19 cellular contexts compared by ENCODE assay signal in genomic region chr3:101200461-101200860, GRCh38.
"Had no signal": no experiment of that assay in that cellular context is flagged by ENCODE, and none has a peak within 500 bp of the region (broad histone marks: within the 10 kb centered on the region; RNA-seq: fewer than 3 reads in every experiment).

No MANE protein-coding gene starts in this region.

- DNase-seq: activated CD4-positive, alpha-beta T cell treated with anti-CD3 and anti-CD28 coated beads, Interleukin-2, amount 10 ng/mL, durations not matched to agents 7 days and 5 days; activated CD4-positive, CD25-positive, alpha-beta regulatory T cell; activated CD8-positive, alpha-beta memory T cell treated with anti-CD3 and anti-CD28 coated beads for 24 hours; activated naive CD4-positive, alpha-beta T cell treated with anti-CD3 and anti-CD28 coated beads, Interleukin-2, amount 10 ng/mL, durations not matched to agents 7 days and 5 days; activated T-cell treated with anti-CD3 and anti-CD28 coated beads for 4 hours; body of pancreas; central memory CD4-positive, alpha-beta T cell; effector CD4-positive, alpha-beta T cell; glutamatergic neuron; immature natural killer cell; ovary; stimulated activated CD4-positive, alpha-beta T cell treated with anti-CD3 and anti-CD28 coated beads, Interleukin-15, amount 100 ng/mL, for 24 hours; stimulated activated CD4-positive, alpha-beta T cell treated with anti-CD3 and anti-CD28 coated beads, Interleukin-4, amount 100 ng/mL, for 4 hours; stomach; T-cell had no signal

- ATAC-seq: activated T-helper 17 cell treated with anti-CD3 and anti-CD28 coated beads, Interleukin-2, amount 50 U/mL, for 72 hours; body of pancreas; T-cell had no signal

- H3K27ac ChIP-seq: adrenal gland, body of pancreas, coronary artery, ovary, stomach, thoracic aorta had no signal

- H3K4me1 ChIP-seq: body of pancreas had no signal

- H3K9me3 ChIP-seq: adrenal gland, body of pancreas, ovary, stomach, thoracic aorta had no signal

- H3K27me3 ChIP-seq: adrenal gland, body of pancreas, ovary, stomach had no signal

- H3K4me3 ChIP-seq: adrenal gland, body of pancreas, coronary artery, ovary, stomach, thoracic aorta had no signal

- H3K36me3 ChIP-seq: adrenal gland, ovary, stomach, thoracic aorta had no signal
